24 cellular contexts compared by ENCODE assay signal in the genomic region with DNA sequence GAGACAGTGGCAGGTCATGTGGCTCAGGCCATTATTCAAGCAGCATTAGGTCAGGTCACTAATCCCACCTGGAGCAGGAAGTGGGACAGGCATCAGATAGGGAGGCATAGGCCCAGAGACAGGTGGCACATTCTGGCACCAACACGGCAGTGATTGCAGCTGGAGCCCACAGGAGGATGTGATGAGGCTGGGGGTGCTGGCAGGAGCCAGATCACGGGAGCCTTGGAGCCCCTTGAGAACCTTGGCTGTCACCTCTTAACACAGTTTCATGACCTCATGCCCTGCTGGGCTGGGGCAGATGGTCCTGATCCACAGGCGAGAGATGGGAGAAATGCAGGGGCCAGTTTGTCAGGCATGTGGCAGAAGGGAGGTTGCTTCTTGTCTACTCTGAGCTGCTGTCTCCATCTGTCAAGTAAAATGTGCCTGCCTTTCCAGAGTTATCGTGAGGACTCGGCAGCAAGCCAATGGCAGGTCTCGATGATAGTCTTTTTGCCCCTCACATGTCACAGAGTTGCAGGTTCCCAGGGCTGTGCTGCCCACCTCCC.
A peak's percentile ranks its signal among the peaks of the same experiment; 100 is the strongest.
DNase-seq lines count a peak whose midpoint lies in the region; ATAC-seq, FAIRE-seq and TF ChIP-seq lines count a peak whose summit lies in the region.
"Had no signal": no experiment of that assay in that cellular context is flagged by ENCODE, and none has a peak within 500 bp of the region (broad histone marks: within the 10 kb centered on the region; RNA-seq: fewer than 3 reads in every experiment).

No MANE protein-coding gene starts in this region.

- H3K56ac ChIP-seq in IMR-90 (ENCODE audit: extremely low read depth, insufficient read depth, low read length) = no peak overlapping the region

- H3K9ac ChIP-seq in IMR-90 (ENCODE audit: low read depth, low read length) = no peak overlapping the region
- H3K9ac ChIP-seq: BLaER1 had no signal

- peaks cover 40% of the 10 kb centered on the region for H3K36me3 Mint-ChIP-seq in T-helper 1 cell treated with Interleukin-12 subunit alpha and Interleukin-12 subunit beta and Interleukin-4 antibody, amounts not matched to agents 30 μg/mL and 1 μg/mL, for 36 hours (ENCODE audit: low read depth)
- peaks cover 73% of the 10 kb centered on the region for H3K36me3 Mint-ChIP-seq in activated CD8-positive, alpha-beta T cell treated with anti-CD3 and anti-CD28 coated beads, Interleukin-2, amount 10 ng/mL, durations not matched to agents 7 days and 5 days (ENCODE audit: low read depth)
- peaks cover 6% of the 10 kb centered on the region for H3K36me3 Mint-ChIP-seq in natural killer cell

- DNase-seq in T-helper 1 cell = no peak
- no peak for DNase-seq in IMR-90
- DNase-seq in activated CD8-positive, alpha-beta T cell treated with anti-CD3 and anti-CD28 coated beads, Interleukin-2, amount 10 ng/mL, durations not matched to agents 7 days and 5 days = no peak
- DNase-seq in natural killer cell = no peak
- no peak for DNase-seq in HTR-8/SVneo (ENCODE audit: insufficient read length, low spot score)
- no peak for DNase-seq in DMS53 (lab: John Stamatoyannopoulos, UW)
- DNase-seq: activated T-cell treated with anti-CD3 and anti-CD28 coated beads for 4 hours; amniotic stem cell; DMS79 treated with DMSO at 0.1 percent for 48 hours; H9; Karpas-422; NCI-H1105; SHP77; stimulated activated CD4-positive, alpha-beta T cell treated with anti-CD3 and anti-CD28 coated beads, Interleukin-15, amount 100 ng/mL, for 24 hours; stomach had no signal

- H3K27ac ChIP-seq in IMR-90 (ENCODE audit: insufficient read depth, low read length) = no peak overlapping the region
- H3K27ac ChIP-seq: BLaER1, hepatocyte, stomach had no signal

- in situ Hi-C loops in IMR-90 (cut with MboI; ENCODE audit: low sequenced_read_pairs) = no loop called here

- no peaks in the 10 kb centered on the region for H3K9me3 ChIP-seq in IMR-90 (ENCODE audit: control insufficient read depth, insufficient read depth, low read length)
- H3K9me3 ChIP-seq: BLaER1, stomach had no signal

- whole genome bisulfite sequencing in IMR-90 (ENCODE audit: extremely low coverage in 2 of 2, insufficient read length in 1 of 2), 2 experiments = 100% methylated on average over 2 of the region's 6 CpGs; no CpG with 5 or more reads in 1 of the 2 experiments

- H3K27ac Mint-ChIP-seq in T-helper 1 cell treated with Interleukin-12 subunit alpha and Interleukin-12 subunit beta and Interleukin-4 antibody, amounts not matched to agents 30 μg/mL and 1 μg/mL, for 36 hours = peak overlapping the region; percentile 61
- H3K27ac Mint-ChIP-seq in activated CD8-positive, alpha-beta T cell treated with anti-CD3 and anti-CD28 coated beads, Interleukin-2, amount 10 ng/mL, durations not matched to agents 7 days and 5 days = peak overlapping the region; percentile 97
- H3K27ac Mint-ChIP-seq in natural killer cell = peak overlapping the region; percentile 36 to 66
- H3K27ac Mint-ChIP-seq: H9 had no signal

- H2AK5ac ChIP-seq in IMR-90 (ENCODE audit: low read depth, low read length) = peak overlapping the region; percentile 27; the same call in 1 of the 2 replicates

- peak overlapping the region; percentile 6; the same call in 1 of the 3 replicates for H2BK15ac ChIP-seq in IMR-90 (ENCODE audit: low read depth, low read length)

- H3K4ac ChIP-seq in IMR-90 (ENCODE audit: low read depth, low read length) = no peak overlapping the region

- intact Hi-C loops in IMR-90 (cut with micrococcal nuclease) = no loop called here
- intact Hi-C loops in natural killer cell (cut with micrococcal nuclease) = loop anchor here (2.0 to 10.0 kb wide), 2 partner anchors 71 to 203 kb away; a partner anchor contains a TSS

- H4K91ac ChIP-seq in IMR-90 (ENCODE audit: insufficient read depth, low read depth, low read length) = no peak overlapping the region; the same call in 1 of the 2 replicates

- H3K4me1 ChIP-seq in IMR-90 (ENCODE audit: control insufficient read depth, insufficient read depth, low read length) = peaks cover 10% of the 10 kb centered on the region

- H3K14ac ChIP-seq in IMR-90 (replicated peaks; ENCODE audit: low read depth, low read length) = no peak overlapping the region

- no peaks in the 10 kb centered on the region for H3K27me3 ChIP-seq in IMR-90 (ENCODE audit: control insufficient read depth, insufficient read depth, low read length)
- H3K27me3 ChIP-seq: BLaER1, hepatocyte, stomach had no signal

- TF ChIP-seq CTCF in IMR-90 (conservative IDR thresholded peaks at IDR 0.05; ENCODE audit: low read depth, low read length) (no peak), natural killer cell (IDR thresholded peaks at IDR 0.05) (no peak)

- no peaks in the 10 kb centered on the region for H3K9me3 Mint-ChIP-seq in T-helper 1 cell treated with Interleukin-12 subunit alpha and Interleukin-12 subunit beta and Interleukin-4 antibody, amounts not matched to agents 30 μg/mL and 1 μg/mL, for 36 hours
- H3K9me3 Mint-ChIP-seq in activated CD8-positive, alpha-beta T cell treated with anti-CD3 and anti-CD28 coated beads, Interleukin-2, amount 10 ng/mL, durations not matched to agents 7 days and 5 days (ENCODE audit: insufficient read depth) = no peaks in the 10 kb centered on the region
- H3K9me3 Mint-ChIP-seq in natural killer cell = no peaks in the 10 kb centered on the region
- H3K9me3 Mint-ChIP-seq: central memory CD8-positive, alpha-beta T cell; H9; memory B cell had no signal

- no peak overlapping the region for H3K4me2 ChIP-seq in IMR-90 (ENCODE audit: low read depth, low read length)
- H3K4me2 ChIP-seq: BLaER1, hepatocyte had no signal

- CTCF ChIA-PET in IMR-90 (lab: Yijun Ruan, JAX) = no interaction called here
- CTCF ChIA-PET in activated CD8-positive, alpha-beta T cell treated with anti-CD3 and anti-CD28 coated beads, Interleukin-2, amount 10 ng/mL, durations not matched to agents 7 days and 5 days (lab: Charles Lee) = interaction anchor here (0.9 to 1.6 kb wide), 5 partner anchors 22 to 201 kb away, joined by 3 to 8 read pairs (median 5); a partner anchor contains a TSS

- H3K4me3 Mint-ChIP-seq in T-helper 1 cell treated with Interleukin-12 subunit alpha and Interleukin-12 subunit beta and Interleukin-4 antibody, amounts not matched to agents 30 μg/mL and 1 μg/mL, for 36 hours = no peak overlapping the region
- H3K4me3 Mint-ChIP-seq in activated CD8-positive, alpha-beta T cell treated with anti-CD3 and anti-CD28 coated beads, Interleukin-2, amount 10 ng/mL, durations not matched to agents 7 days and 5 days = no peak overlapping the region
- no peak overlapping the region for H3K4me3 Mint-ChIP-seq in natural killer cell
- H3K4me3 Mint-ChIP-seq: H9, memory B cell had no signal

- TF ChIP-seq POLR2A in IMR-90 (IDR thresholded peaks at IDR 0.05; ENCODE audit: low read depth, low read length) = no peak

- no peak overlapping the region for H4K8ac ChIP-seq in IMR-90 (ENCODE audit: low read depth in 2 of 2, low read length in 2 of 2)

- H2AK9ac ChIP-seq in IMR-90 (replicated peaks; ENCODE audit: low read depth, low read length, poor library complexity) = no peak overlapping the region

- no peak overlapping the region for H3K23ac ChIP-seq in IMR-90 (ENCODE audit: low read depth, low read length)

- H3K27me3 Mint-ChIP-seq in T-helper 1 cell treated with Interleukin-12 subunit alpha and Interleukin-12 subunit beta and Interleukin-4 antibody, amounts not matched to agents 30 μg/mL and 1 μg/mL, for 36 hours (ENCODE audit: low read depth) = no peaks in the 10 kb centered on the region
- no peaks in the 10 kb centered on the region for H3K27me3 Mint-ChIP-seq in activated CD8-positive, alpha-beta T cell treated with anti-CD3 and anti-CD28 coated beads, Interleukin-2, amount 10 ng/mL, durations not matched to agents 7 days and 5 days (ENCODE audit: low read depth)
- H3K27me3 Mint-ChIP-seq in natural killer cell (ENCODE audit: low read depth in 2 of 2) = no peaks in the 10 kb centered on the region
- H3K27me3 Mint-ChIP-seq: central memory CD8-positive, alpha-beta T cell; memory B cell had no signal

- no peak overlapping the region for H3K4me3 ChIP-seq in IMR-90 (ENCODE audit: insufficient read depth, low read depth, low read length)
- H3K4me3 ChIP-seq: BLaER1, hepatocyte, stomach had no signal

- H4K5ac ChIP-seq in IMR-90 (ENCODE audit: low read depth, low read length) = no peak overlapping the region

- H2BK120ac ChIP-seq in IMR-90 (ENCODE audit: low read depth, low read length) = no peak overlapping the region

- POLR2A ChIA-PET in IMR-90 (lab: Charles Lee; ENCODE audit: unreplicated experiment) = interaction anchor here (0.6 kb wide), 1 partner anchor 40 kb away, joined by 3 read pairs; no protein-coding TSS in a partner anchor
- POLR2A ChIA-PET in activated CD8-positive, alpha-beta T cell treated with anti-CD3 and anti-CD28 coated beads, Interleukin-2, amount 10 ng/mL, durations not matched to agents 7 days and 5 days (lab: Charles Lee) = interaction anchor here (0.9 to 5.6 kb wide), 7 partner anchors 22 to 209 kb away, joined by 3 to 54 read pairs (median 3); a partner anchor contains a TSS

- no peak overlapping the region for H2BK5ac ChIP-seq in IMR-90 (ENCODE audit: low read depth, low read length, poor library complexity, severe bottlenecking)

- no peak overlapping the region for H2BK20ac ChIP-seq in IMR-90 (ENCODE audit: low read depth, low read length)

- no TSS peak for BruUV-seq in IMR-90 (replicated peaks; lab: Mats Ljungman, UMichigan)

- H3K79me1 ChIP-seq in IMR-90 (ENCODE audit: low read depth in 1 of 2, low read length in 2 of 2) = no peaks in the 10 kb centered on the region

- peaks cover 20% of the 10 kb centered on the region for H3K36me3 ChIP-seq in IMR-90 (ENCODE audit: control insufficient read depth, insufficient read depth, low read length)

- no peak overlapping the region; the same call in 1 of the 2 replicates for H3K18ac ChIP-seq in IMR-90 (ENCODE audit: low read depth, low read length)

- no peak for FAIRE-seq in HTR-8/SVneo (lab: Jason Lieb, UNC)
- FAIRE-seq: A204.1, GM19239, keratinocyte had no signal

- ATAC-seq in IMR-90 (ENCODE audit: low read depth) (no peak), natural killer cell (no peak), HG03135 (IDR thresholded peaks at IDR 0.05; ENCODE audit: unreplicated experiment) (no peak)
- no peak for ATAC-seq in activated CD8-positive, alpha-beta T cell treated with anti-CD3 and anti-CD28 coated beads, Interleukin-2, amount 10 ng/mL, durations not matched to agents 7 days and 5 days

- no peak for TF ChIP-seq RAD21 in IMR-90 (IDR thresholded peaks at IDR 0.05; ENCODE audit: low read length)

- peaks cover 18% of the 10 kb centered on the region for H3K9me1 ChIP-seq in IMR-90 (ENCODE audit: insufficient read depth, low read length)

- dilution Hi-C loops in IMR-90 (cut with HindIII; ENCODE audit: low sequenced_read_pairs, unreplicated experiment) = no loop called here

- peaks cover 65% of the 10 kb centered on the region for H3K4me1 Mint-ChIP-seq in T-helper 1 cell treated with Interleukin-12 subunit alpha and Interleukin-12 subunit beta and Interleukin-4 antibody, amounts not matched to agents 30 μg/mL and 1 μg/mL, for 36 hours (ENCODE audit: low read depth)
- H3K4me1 Mint-ChIP-seq in activated CD8-positive, alpha-beta T cell treated with anti-CD3 and anti-CD28 coated beads, Interleukin-2, amount 10 ng/mL, durations not matched to agents 7 days and 5 days (ENCODE audit: low read depth) = peaks cover 89% of the 10 kb centered on the region
- peaks cover 49 to 52% of the 10 kb centered on the region in 2 donors for H3K4me1 Mint-ChIP-seq in natural killer cell

- H4K20me1 ChIP-seq in IMR-90 (ENCODE audit: insufficient read depth, low read length) = no peaks in the 10 kb centered on the region

- H2AFZ ChIP-seq in IMR-90 (replicated peaks; ENCODE audit: low read length, poor library complexity) = peak overlapping the region; percentile 13
- H2AFZ ChIP-seq: hepatocyte had no signal
